ENCODE assay signal across 1 cellular context in genomic region chr22:37493979-37494378, GRCh38.
TF ChIP-seq lines count a peak whose summit lies in the region.

No MANE protein-coding gene starts in this region.

TF ChIP-seq in HEK293, 187 proteins besides CTCF, POLR2A, EP300 and RAD21:
- 0 out of 2 replicates have a peak, but pooled peaks have one; percentile 21 for TF ChIP-seq GLIS2 (tag by site-specific recombination; IDR thresholded peaks at IDR 0.05)
- TF ChIP-seq ZNF792 (tag by site-specific recombination; IDR thresholded peaks at IDR 0.05): no peak
